Comparison of ENCODE assay signal across 18 cellular contexts in genomic region chr1:208538587-208538986, GRCh38.
DNase-seq lines count a peak whose midpoint lies in the region; ATAC-seq and TF ChIP-seq lines count a peak whose summit lies in the region.
"Had no signal": no experiment of that assay in that cellular context is flagged by ENCODE, and none has a peak within 500 bp of the region (broad histone marks: within the 10 kb centered on the region; RNA-seq: fewer than 3 reads in every experiment).

No MANE protein-coding gene starts in this region.

- H3K4me1 Mint-ChIP-seq in osteocyte (ENCODE audit: unreplicated experiment) = no peaks in the 10 kb centered on the region

- H3K36me3 ChIP-seq in esophagus muscularis mucosa = no peaks in the 10 kb centered on the region
- H3K36me3 ChIP-seq: BLaER1 had no signal

- H3K27me3 ChIP-seq in esophagus muscularis mucosa = peaks cover 0 to 12% (median 0%) of the 10 kb centered on the region in 4 donors
- H3K27me3 ChIP-seq: BLaER1 had no signal

- no peaks in the 10 kb centered on the region for H3K9me3 ChIP-seq in esophagus muscularis mucosa
- H3K9me3 ChIP-seq: BLaER1 had no signal

- no peaks in the 10 kb centered on the region for H3K36me3 Mint-ChIP-seq in osteocyte (ENCODE audit: unreplicated experiment)
- H3K36me3 Mint-ChIP-seq: CD8-positive, alpha-beta memory T cell had no signal

- ATAC-seq in Right ventricle myocardium inferior = peak; percentile 20
- ATAC-seq in Right ventricle myocardium superior (ENCODE audit: poor library complexity) = no peak

- TF ChIP-seq CTCF in esophagus muscularis mucosa (IDR thresholded peaks at IDR 0.05) (no peak), osteocyte (IDR thresholded peaks at IDR 0.05) (no peak)

- H3K4me3 Mint-ChIP-seq in osteocyte (ENCODE audit: unreplicated experiment) = no peak overlapping the region
- H3K4me3 Mint-ChIP-seq: CD8-positive, alpha-beta memory T cell had no signal

- WGBS in esophagus muscularis mucosa = 88% methylated on average over 5 of the region's 5 CpGs

- DNase-seq in Right ventricle myocardium inferior (ENCODE audit: missing footprints) (no peak), Right ventricle myocardium superior (no peak), NCI-H1417 treated with DMSO at 0.1 percent for 48 hours (lab: John Stamatoyannopoulos, UW) (peak; percentile 8), esophagus muscularis mucosa (ENCODE audit: extremely low spot score) (peak; percentile 66), osteocyte (ENCODE audit: extremely low spot score, unreplicated experiment) (peak; percentile 23), substantia nigra (lab: John Stamatoyannopoulos, UW) (no peak), GM19240 (ENCODE audit: insufficient read length, low spot score) (no peak)
- no peak for DNase-seq in activated effector memory CD4-positive, alpha-beta T cell treated with anti-CD3 and anti-CD28 coated beads, Interleukin-2, amount 50 U/mL, for 16 hours
- DNase-seq: CD8-positive, alpha-beta memory T cell; GF-D8; KBM-7; MV-4-11; NCI-H1436 treated with DMSO at 0.1 percent for 48 hours; NCI-H2029 treated with DMSO at 0.1 percent for 48 hours; NCI-H226; NCI-H69 had no signal

- H3K4me3 ChIP-seq in esophagus muscularis mucosa = no peak overlapping the region
- H3K4me3 ChIP-seq: BLaER1, SK-N-MC had no signal

- H3K27me3 Mint-ChIP-seq in osteocyte (ENCODE audit: unreplicated experiment) = peaks cover 2% of the 10 kb centered on the region

- H3K27ac ChIP-seq in esophagus muscularis mucosa (replicated peaks in 1 of 4) (no peak overlapping the region), substantia nigra (ENCODE audit: low read depth, low read length, poor library complexity, severe bottlenecking) (no peak overlapping the region)
- H3K27ac ChIP-seq: BLaER1, SK-N-MC had no signal

- peaks cover 0 to 4% (median 0%) of the 10 kb centered on the region in 4 donors for H3K4me1 ChIP-seq in esophagus muscularis mucosa

- intact Hi-C loops in Right ventricle myocardium inferior (cut with DNase I) = no loop called here
- intact Hi-C loops in Right ventricle myocardium superior (cut with DNase I) = no loop called here
- intact Hi-C loops in esophagus muscularis mucosa (cut with DNase I) = no loop called here

- H3K27ac Mint-ChIP-seq in osteocyte (ENCODE audit: unreplicated experiment) = no peak overlapping the region

- no peak for TF ChIP-seq EP300 in esophagus muscularis mucosa (IDR thresholded peaks at IDR 0.05)

- no peaks in the 10 kb centered on the region for H3K9me3 Mint-ChIP-seq in osteocyte (ENCODE audit: unreplicated experiment)
- H3K9me3 Mint-ChIP-seq: CD8-positive, alpha-beta memory T cell had no signal

- TF ChIP-seq POLR2A in esophagus muscularis mucosa (IDR thresholded peaks at IDR 0.05; ENCODE audit: low read depth) = no peak

Comparison
In these comparisons a context has a peak if more than half of its experiments do, and no peak if none do; other contexts are left out.
1. DNase-seq: peak in NCI-H1417 treated with DMSO at 0.1 percent for 48 hours (single experiment), esophagus muscularis mucosa (single experiment) and osteocyte (single experiment); none in Right ventricle myocardium inferior (single experiment), Right ventricle myocardium superior (single experiment), substantia nigra (0 of 49), activated effector memory CD4-positive, alpha-beta T cell treated with anti-CD3 and anti-CD28 coated beads, Interleukin-2, amount 50 U/mL, for 16 hours (single experiment) and GM19240 (single experiment).